ENCODE assay signal across 14 cellular contexts in genomic region chr18:70132999-70133398, GRCh38.
DNase-seq lines count a peak whose midpoint lies in the region; ATAC-seq and TF ChIP-seq lines count a peak whose summit lies in the region.
"Had no signal": no experiment of that assay in that cellular context is flagged by ENCODE, and none has a peak within 500 bp of the region (broad histone marks: within the 10 kb centered on the region; RNA-seq: fewer than 3 reads in every experiment).

No MANE protein-coding gene starts in this region.

- H3K9me3 Mint-ChIP-seq in immature natural killer cell, result no peaks in the 10 kb centered on the region
- H3K9me3 Mint-ChIP-seq in activated T-helper 17 cell treated with anti-CD3 and anti-CD28 coated beads, Interleukin-2, amount 50 U/mL, for 72 hours, result no peaks in the 10 kb centered on the region
- H3K9me3 Mint-ChIP-seq: activated CD4-positive, alpha-beta T cell treated with anti-CD3 and anti-CD28 coated beads, Interleukin-2, amount 10 ng/mL, durations not matched to agents 7 days and 5 days had no signal

- intact Hi-C loops in heart right ventricle (cut with DNase I) (no loop called here), Right ventricle myocardium inferior (cut with DNase I) (no loop called here), tibial artery (cut with DNase I; ENCODE audit: low total_unique reads) (no loop called here)

- ATAC-seq in heart right ventricle, result peak in 5 of 8 donors; percentile 30 to 68 (median 56)
- ATAC-seq in Right ventricle myocardium inferior, result no peak
- no peak for ATAC-seq in activated T-helper 17 cell treated with anti-CD3 and anti-CD28 coated beads, Interleukin-2, amount 50 U/mL, for 72 hours (replicated peaks)
- ATAC-seq: esophagus mucosa had no signal

- 57 to 64% methylated on average over 2 of the region's 2 CpGs for WGBS in heart right ventricle, 2 donors

- H3K4me1 ChIP-seq in heart right ventricle, result peaks cover 0 to 7% (median 0%) of the 10 kb centered on the region in 9 donors
- H3K4me1 ChIP-seq in tibial artery, result peaks cover 0 to 33% (median 5%) of the 10 kb centered on the region in 4 donors

- H3K36me3 Mint-ChIP-seq in immature natural killer cell, result peaks cover 36 to 41% (median 40%) of the 10 kb centered on the region in 3 donors
- peaks cover 61% of the 10 kb centered on the region for H3K36me3 Mint-ChIP-seq in activated T-helper 17 cell treated with anti-CD3 and anti-CD28 coated beads, Interleukin-2, amount 50 U/mL, for 72 hours (ENCODE audit: low read depth)

- no peaks in the 10 kb centered on the region for H3K4me1 Mint-ChIP-seq in immature natural killer cell
- H3K4me1 Mint-ChIP-seq in activated T-helper 17 cell treated with anti-CD3 and anti-CD28 coated beads, Interleukin-2, amount 50 U/mL, for 72 hours, result no peaks in the 10 kb centered on the region
- H3K4me1 Mint-ChIP-seq: B cell had no signal

- H3K27me3 Mint-ChIP-seq in immature natural killer cell (ENCODE audit: low read depth in 3 of 3), result no peaks in the 10 kb centered on the region
- H3K27me3 Mint-ChIP-seq in activated T-helper 17 cell treated with anti-CD3 and anti-CD28 coated beads, Interleukin-2, amount 50 U/mL, for 72 hours, result no peaks in the 10 kb centered on the region
- H3K27me3 Mint-ChIP-seq: activated CD4-positive, alpha-beta T cell treated with anti-CD3 and anti-CD28 coated beads, Interleukin-2, amount 10 ng/mL, durations not matched to agents 7 days and 5 days; B cell had no signal

- H3K27ac ChIP-seq in heart right ventricle, result peak overlapping the region in 1 of 10 donors; percentile 37
- H3K27ac ChIP-seq in tibial artery, result peak overlapping the region; percentile 61 to 70

- H3K4me3 ChIP-seq in heart right ventricle (no peak overlapping the region), tibial artery (peak overlapping the region in 1 of 2 donors; percentile 3)

- TF ChIP-seq CTCF in heart right ventricle (IDR thresholded peaks at IDR 0.05) (no peak), tibial artery (IDR thresholded peaks at IDR 0.05) (no peak)

- H3K36me3 ChIP-seq in heart right ventricle (peaks cover 0 to 63% (median 14%) of the 10 kb centered on the region in 9 donors), tibial artery (peaks cover 0 to 10% (median 6%) of the 10 kb centered on the region in 3 donors)

- peaks cover 0 to 21% (median 0%) of the 10 kb centered on the region in 11 donors for H3K9me3 ChIP-seq in heart right ventricle
- no peaks in the 10 kb centered on the region for H3K9me3 ChIP-seq in tibial artery

- no peak overlapping the region for H3K4me3 Mint-ChIP-seq in immature natural killer cell
- H3K4me3 Mint-ChIP-seq in activated T-helper 17 cell treated with anti-CD3 and anti-CD28 coated beads, Interleukin-2, amount 50 U/mL, for 72 hours, result no peak overlapping the region
- H3K4me3 Mint-ChIP-seq: activated CD4-positive, alpha-beta T cell treated with anti-CD3 and anti-CD28 coated beads, Interleukin-2, amount 10 ng/mL, durations not matched to agents 7 days and 5 days; activated naive CD4-positive, alpha-beta T cell treated with anti-CD3 and anti-CD28 coated beads for 36 hours; B cell had no signal

- no peaks in the 10 kb centered on the region for H3K27me3 ChIP-seq in heart right ventricle
- H3K27me3 ChIP-seq in tibial artery, result no peaks in the 10 kb centered on the region

- no peak overlapping the region for H3K27ac Mint-ChIP-seq in immature natural killer cell
- H3K27ac Mint-ChIP-seq in activated T-helper 17 cell treated with anti-CD3 and anti-CD28 coated beads, Interleukin-2, amount 50 U/mL, for 72 hours, result no peak overlapping the region
- H3K27ac Mint-ChIP-seq: activated CD4-positive, alpha-beta T cell treated with anti-CD3 and anti-CD28 coated beads, Interleukin-2, amount 10 ng/mL, durations not matched to agents 7 days and 5 days; activated naive CD4-positive, alpha-beta T cell treated with anti-CD3 and anti-CD28 coated beads for 36 hours; B cell had no signal

- DNase-seq in heart right ventricle (no peak), Right ventricle myocardium inferior (ENCODE audit: missing footprints) (no peak), astrocyte of the hippocampus (ENCODE audit: low read depth, low spot score) (peak; percentile 92), glomerular visceral epithelial cell (ENCODE audit: extremely low spot score) (peak; percentile 63), tibial artery (peak; percentile 30 to 63), immature natural killer cell (no peak), SKM-1 (lab: John Stamatoyannopoulos, UW; ENCODE audit: unreplicated experiment) (no peak)
- DNase-seq: activated CD4-positive, alpha-beta T cell treated with anti-CD3 and anti-CD28 coated beads, Interleukin-2, amount 10 ng/mL, durations not matched to agents 7 days and 5 days; activated naive CD4-positive, alpha-beta T cell treated with anti-CD3 and anti-CD28 coated beads for 36 hours; NCI-H2107; SHP77 treated with DMSO at 0.1 percent for 48 hours had no signal

Comparison
In these comparisons a context has a peak if more than half of its experiments do, and no peak if none do; other contexts are left out.
1. ATAC-seq: peak in heart right ventricle (5 of 8); none in Right ventricle myocardium inferior (single experiment) and activated T-helper 17 cell treated with anti-CD3 and anti-CD28 coated beads, Interleukin-2, amount 50 U/mL, for 72 hours (single experiment).
2. DNase-seq: peak in astrocyte of the hippocampus (single experiment), glomerular visceral epithelial cell (single experiment) and tibial artery (2 of 2); none in heart right ventricle (0 of 2), Right ventricle myocardium inferior (single experiment), immature natural killer cell (0 of 3) and SKM-1 (single experiment).